In the genomic region with DNA sequence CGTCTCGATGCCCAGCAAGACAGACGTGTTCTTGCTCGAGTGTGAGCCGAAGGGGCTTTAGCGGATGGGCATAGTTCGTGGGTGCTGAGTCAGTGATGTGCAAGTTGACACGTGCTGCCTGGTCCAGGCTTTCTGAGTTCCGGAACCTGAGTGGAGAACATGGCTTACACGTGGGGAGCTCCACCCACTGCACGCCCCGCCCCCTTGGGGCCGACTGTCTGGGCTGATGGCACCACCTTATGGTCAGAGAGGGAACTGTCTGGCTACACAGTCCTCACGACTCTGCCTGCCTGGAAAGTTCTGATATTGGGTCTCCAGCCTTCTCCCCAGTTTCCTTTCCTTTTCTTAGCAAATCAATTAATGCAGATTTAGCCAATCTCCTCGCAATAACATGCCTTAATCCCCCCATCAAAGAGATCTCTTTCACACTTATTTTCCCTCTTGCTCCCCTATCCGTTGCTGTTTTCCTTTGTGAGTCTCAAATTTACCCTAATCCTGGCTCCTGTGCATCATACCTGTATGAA, we compare ENCODE assay signal across 9 cellular contexts. TPM values are rescaled to one million over a fixed set of nuclear protein-coding genes. Genes with fewer than 3 reads are reported as not detected.
DNase-seq lines count a peak whose midpoint lies in the region; ATAC-seq and TF ChIP-seq lines count a peak whose summit lies in the region.
"Had no signal": no experiment of that assay in that cellular context is flagged by ENCODE, and none has a peak within 500 bp of the region (broad histone marks: within the 10 kb centered on the region; RNA-seq: fewer than 3 reads in every experiment).

No MANE protein-coding gene starts in this region.

- H3K9me3 Mint-ChIP-seq in CD14-positive monocyte = peaks cover 0 to 14% (median 9%) of the 10 kb centered on the region in 7 donors

- TF ChIP-seq CTCF in CD14-positive monocyte (IDR thresholded peaks at IDR 0.05) = peak; percentile 67

- no peaks in the 10 kb centered on the region for H3K9me3 ChIP-seq in effector memory CD4-positive, alpha-beta T cell (ENCODE audit: control insufficient read depth, low read length)

- peak; percentile 74 for DNase-seq in CD14-positive monocyte (ENCODE audit: low spot score)
- DNase-seq in NCI-H526 treated with DMSO at 0.1 percent for 48 hours (lab: John Stamatoyannopoulos, UW) = peak; percentile 27
- peak; percentile 90 to 92 for DNase-seq in activated CD4-positive, alpha-beta T cell treated with anti-CD3 and anti-CD28 coated beads, Interleukin-2, amount 50 U/mL, for 48 hours
- DNase-seq in effector memory CD4-positive, alpha-beta T cell = peak; percentile 14 to 37 (median 15)
- DNase-seq in midbrain (lab: John Stamatoyannopoulos, UW) = peak; percentile 81
- DNase-seq in stimulated activated CD8-positive, alpha-beta memory T cell treated with anti-CD3 and anti-CD28 coated beads, Interleukin-4, amount 100 ng/mL, for 1 hour (ENCODE audit: low read depth in 2 of 2, low spot score in 1 of 2) = peak; percentile 18 to 31

- H3K36me3 Mint-ChIP-seq in CD14-positive monocyte = peaks cover 0 to 1% of the 10 kb centered on the region in 2 donors

- intact Hi-C loops in CD14-positive monocyte (cut with micrococcal nuclease) = no loop called here

- peaks cover 60 to 73% (median 67%) of the 10 kb centered on the region in 3 donors for H3K27me3 Mint-ChIP-seq in CD14-positive monocyte (ENCODE audit: low read depth in 3 of 3)

- ATAC-seq in GM19324 (IDR thresholded peaks at IDR 0.05; ENCODE audit: low FRiP score, unreplicated experiment) (peak; percentile 44), HG03439 (IDR thresholded peaks at IDR 0.05; ENCODE audit: unreplicated experiment) (peak; percentile 65)

- H3K4me1 Mint-ChIP-seq in CD14-positive monocyte = peaks cover 19% of the 10 kb centered on the region

- no peak overlapping the region for H3K27ac ChIP-seq in effector memory CD4-positive, alpha-beta T cell (ENCODE audit: insufficient read depth, low read length, poor library complexity, severe bottlenecking)
- H3K27ac ChIP-seq: SK-N-MC had no signal

- H3K27me3 ChIP-seq in effector memory CD4-positive, alpha-beta T cell (replicated peaks; ENCODE audit: control insufficient read depth, insufficient read depth, low read length, poor library complexity, severe bottlenecking) = peaks cover 23% of the 10 kb centered on the region

- no peak overlapping the region for H3K4me3 ChIP-seq in effector memory CD4-positive, alpha-beta T cell (ENCODE audit: insufficient read depth, low read depth, low read length, poor library complexity, severe bottlenecking)
- H3K4me3 ChIP-seq: SK-N-MC had no signal

- H3K4me3 Mint-ChIP-seq in CD14-positive monocyte = peak overlapping the region in 1 of 2 donors; percentile 71

- H3K4me1 ChIP-seq in effector memory CD4-positive, alpha-beta T cell (ENCODE audit: control insufficient read depth, insufficient read depth, low read length, poor library complexity, severe bottlenecking) = peaks cover 3% of the 10 kb centered on the region

- H3K27ac Mint-ChIP-seq in CD14-positive monocyte = no peak overlapping the region

- H3K36me3 ChIP-seq in effector memory CD4-positive, alpha-beta T cell (ENCODE audit: control insufficient read depth, insufficient read depth, low read length) = no peaks in the 10 kb centered on the region

RNA-seq across cellular contexts. Expression of a gene that starts 3.8 kb away (rescaled TPM):
- not detected for polyA plus RNA-seq in CD14-positive monocyte

Comparison
In these comparisons a context has a peak if more than half of its experiments do, and no peak if none do; other contexts are left out.
1. DNase-seq: peak in every context shown above with its lines; median percentile 91 in activated CD4-positive, alpha-beta T cell treated with anti-CD3 and anti-CD28 coated beads, Interleukin-2, amount 50 U/mL, for 48 hours; 81 in midbrain; 74 in CD14-positive monocyte; 27 in NCI-H526 treated with DMSO at 0.1 percent for 48 hours; 24 in stimulated activated CD8-positive, alpha-beta memory T cell treated with anti-CD3 and anti-CD28 coated beads, Interleukin-4, amount 100 ng/mL, for 1 hour; 15 in effector memory CD4-positive, alpha-beta T cell.